ENCODE assay signal across 22 cellular contexts in the genomic region with DNA sequence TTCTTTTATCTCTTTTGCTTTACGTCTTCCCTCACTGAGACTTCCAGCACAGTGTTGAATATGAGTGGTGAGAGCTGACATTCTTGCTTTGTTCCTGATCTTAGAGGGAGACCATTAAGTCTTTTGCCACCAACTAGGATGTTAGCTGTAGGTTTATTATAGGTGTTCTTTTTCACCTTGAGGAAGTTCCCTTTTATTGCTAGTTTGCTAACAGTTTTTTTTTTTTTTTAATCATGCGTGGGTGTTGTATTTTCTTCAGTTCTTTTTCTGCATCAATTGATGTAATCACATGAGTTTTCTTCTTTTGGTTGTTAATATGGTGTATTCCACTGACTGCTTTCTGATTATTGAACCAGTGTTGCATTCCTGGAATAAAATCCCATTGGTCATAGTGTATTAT. TPM values are rescaled to one million over a fixed set of nuclear protein-coding genes. Genes with fewer than 3 reads are reported as not detected.
"Had no signal": no experiment of that assay in that cellular context is flagged by ENCODE, and none has a peak within 500 bp of the region (broad histone marks: within the 10 kb centered on the region; RNA-seq: fewer than 3 reads in every experiment).

No MANE protein-coding gene starts in this region.

- DNase-seq: activated CD4-positive, alpha-beta T cell treated with anti-CD3 and anti-CD28 coated beads, Interleukin-2, amount 50 U/mL, for 4 hours; activated CD8-positive, alpha-beta memory T cell treated with anti-CD3 and anti-CD28 coated beads, Interleukin-2, amount 50 U/mL, for 4 hours; activated naive CD4-positive, alpha-beta T cell treated with anti-CD3 and anti-CD28 coated beads, Interleukin-2, amount 50 U/mL, for 16 hours; esophagus squamous epithelium; foreskin fibroblast; glutamatergic neuron; immature natural killer cell; spleen; stimulated activated CD4-positive, alpha-beta T cell treated with anti-CD3 and anti-CD28 coated beads, Interleukin-1b, Interleukin-23, amount 100 ng/mL, for 48 hours had no signal

- H3K4me3 Mint-ChIP-seq: activated T-helper 17 cell treated with anti-CD3 and anti-CD28 coated beads, Interleukin-2, amount 50 U/mL, for 72 hours; immature natural killer cell; nephron; WTC11 had no signal

- ATAC-seq: activated T-helper 17 cell treated with anti-CD3 and anti-CD28 coated beads, Interleukin-2, amount 50 U/mL, for 72 hours; sciatic nerve; WTC11 had no signal

- H3K27ac Mint-ChIP-seq: activated T-helper 17 cell treated with anti-CD3 and anti-CD28 coated beads, Interleukin-2, amount 50 U/mL, for 72 hours; nephron; WTC11 had no signal

- H3K4me1 Mint-ChIP-seq: nephron, WTC11 had no signal

- H3K27me3 Mint-ChIP-seq: activated T-helper 17 cell treated with anti-CD3 and anti-CD28 coated beads, Interleukin-2, amount 50 U/mL, for 72 hours had no signal

RNA-seq across cellular contexts. Expression of a gene that starts 45.5 kb away (rescaled TPM):
- total RNA-seq: aorta, chondrocyte, dorsolateral prefrontal cortex, esophagus squamous epithelium, lung, osteoblast, pulmonary artery endothelial cell, sciatic nerve, SK-MEL-5, spleen, temporal lobe, ureter, WTC11 had no signal
- polyA plus RNA-seq: immature natural killer cell had no signal
